Comparison of ENCODE assay signal across 14 cellular contexts in the genomic region with DNA sequence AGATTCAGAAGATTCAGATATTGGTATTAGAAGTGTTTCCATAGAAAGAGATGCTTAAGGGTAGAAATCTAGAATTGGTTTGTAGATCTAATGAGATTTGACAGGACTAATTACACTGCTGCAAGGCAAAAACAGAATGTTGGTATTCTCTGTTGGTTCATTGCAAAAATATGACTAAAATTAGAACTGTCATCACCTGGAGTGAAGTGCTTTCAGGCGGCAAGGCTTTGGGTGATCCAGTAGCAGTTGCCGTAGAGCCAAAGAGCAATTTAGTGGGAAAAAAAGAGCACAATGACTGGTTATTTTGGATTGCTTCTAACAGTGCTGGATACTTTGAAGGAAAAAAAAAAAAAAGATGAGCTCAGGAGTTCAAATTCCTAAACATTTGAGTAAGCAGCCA.
DNase-seq lines count a peak whose midpoint lies in the region; ATAC-seq and TF ChIP-seq lines count a peak whose summit lies in the region.
"Had no signal": no experiment of that assay in that cellular context is flagged by ENCODE, and none has a peak within 500 bp of the region (broad histone marks: within the 10 kb centered on the region; RNA-seq: fewer than 3 reads in every experiment).

No MANE protein-coding gene starts in this region.

- intact Hi-C loops in right cardiac atrium (cut with DNase I) (no loop called here), stomach (cut with DNase I; ENCODE audit: low total_unique reads) (no loop called here)

- TF ChIP-seq POLR2A in stomach (IDR thresholded peaks at IDR 0.05): no peak

- H3K4me3 ChIP-seq in cardiac muscle cell (no peak overlapping the region), right cardiac atrium (ENCODE audit: low read length) (no peak overlapping the region), WERI-Rb-1 (ENCODE audit: low read depth, low read length) (no peak overlapping the region), retinal pigment epithelial cell (ENCODE audit: low read length) (no peak overlapping the region), stomach (no peak overlapping the region)
- H3K4me3 ChIP-seq: BLaER1, HAP-1 had no signal

- peaks cover 14% of the 10 kb centered on the region for H3K4me1 ChIP-seq in cardiac muscle cell (ENCODE audit: low read depth)
- no peaks in the 10 kb centered on the region for H3K4me1 ChIP-seq in right cardiac atrium (ENCODE audit: control insufficient read depth, insufficient read depth, low read length)
- no peaks in the 10 kb centered on the region for H3K4me1 ChIP-seq in stomach
- H3K4me1 ChIP-seq: BLaER1, Caco-2 had no signal

- TF ChIP-seq EP300 in stomach (IDR thresholded peaks at IDR 0.05): no peak

- WGBS in right cardiac atrium: 41% methylated on average over 2 of the region's 2 CpGs
- WGBS in stomach, 5 donors: 80 to 98% (median 93%) methylated on average over 2 of the region's 2 CpGs

- no peaks in the 10 kb centered on the region for H3K27me3 ChIP-seq in cardiac muscle cell
- H3K27me3 ChIP-seq in right cardiac atrium (ENCODE audit: control insufficient read depth, insufficient read depth): no peaks in the 10 kb centered on the region
- H3K27me3 ChIP-seq in WERI-Rb-1 (ENCODE audit: insufficient read depth, low read depth, severe bottlenecking): no peaks in the 10 kb centered on the region
- H3K27me3 ChIP-seq in stomach: no peaks in the 10 kb centered on the region
- H3K27me3 ChIP-seq: BLaER1 had no signal

- ATAC-seq in right cardiac atrium: no peak

- H3K27ac ChIP-seq in cardiac muscle cell (peak overlapping the region; percentile 7), right cardiac atrium (ENCODE audit: low read length) (no peak overlapping the region), WERI-Rb-1 (peak overlapping the region; percentile 15; the same call in 1 of the 2 replicates), stomach (no peak overlapping the region)
- H3K27ac ChIP-seq: BLaER1 had no signal

- peak in 1 of 2 donors; percentile 52 for DNase-seq in cardiac muscle cell (ENCODE audit: low read depth in 1 of 2, low spot score in 1 of 2)
- DNase-seq in right cardiac atrium: no peak
- peak; percentile 25 for DNase-seq in GM03348 (ENCODE audit: low spot score)
- DNase-seq in WERI-Rb-1: no peak
- peak; percentile 3 for DNase-seq in retinal pigment epithelial cell (ENCODE audit: low read depth)
- DNase-seq in NCI-H128 (lab: John Stamatoyannopoulos, UW; ENCODE audit: unreplicated experiment): no peak
- no peak for DNase-seq in mucosa of gallbladder (ENCODE audit: low spot score)
- no peak for DNase-seq in stomach
- DNase-seq: AML-193; Caco-2; CD8-positive, alpha-beta memory T cell; GOT3 had no signal

- TF ChIP-seq CTCF in cardiac muscle cell (IDR thresholded peaks at IDR 0.05; ENCODE audit: low read depth, low read length) (no peak), WERI-Rb-1 (IDR thresholded peaks at IDR 0.05; ENCODE audit: low read depth, low read length) (no peak), retinal pigment epithelial cell (conservative IDR thresholded peaks at IDR 0.05; ENCODE audit: low read depth, low read length) (no peak), stomach (IDR thresholded peaks at IDR 0.05) (no peak)

- H3K9me3 ChIP-seq in cardiac muscle cell (ENCODE audit: low read depth) (no peaks in the 10 kb centered on the region), right cardiac atrium (ENCODE audit: control insufficient read depth, low read length) (no peaks in the 10 kb centered on the region), WERI-Rb-1 (ENCODE audit: severe bottlenecking) (no peaks in the 10 kb centered on the region), stomach (no peaks in the 10 kb centered on the region)
- H3K9me3 ChIP-seq: BLaER1, Caco-2, HAP-1 had no signal

- H3K36me3 ChIP-seq in cardiac muscle cell: no peaks in the 10 kb centered on the region
- no peaks in the 10 kb centered on the region for H3K36me3 ChIP-seq in WERI-Rb-1
- no peaks in the 10 kb centered on the region for H3K36me3 ChIP-seq in stomach
- H3K36me3 ChIP-seq: BLaER1, HAP-1 had no signal

Comparison
In these comparisons a context has a peak if more than half of its experiments do, and no peak if none do; other contexts are left out.
1. H3K27ac ChIP-seq: peak in cardiac muscle cell (single experiment) and WERI-Rb-1 (single experiment); none in right cardiac atrium (single experiment) and stomach (0 of 5).
2. DNase-seq: peak in GM03348 (single experiment) and retinal pigment epithelial cell (single experiment); none in right cardiac atrium (0 of 3), WERI-Rb-1 (single experiment), NCI-H128 (single experiment), mucosa of gallbladder (single experiment) and stomach (single experiment).